ENCODE assay signal across 19 cellular contexts in genomic region chr2:33391582-33392255, GRCh38.
A peak's percentile ranks its signal among the peaks of the same experiment; 100 is the strongest.
DNase-seq lines count a peak whose midpoint lies in the region; ATAC-seq, FAIRE-seq and TF ChIP-seq lines count a peak whose summit lies in the region.
"Had no signal": no experiment of that assay in that cellular context is flagged by ENCODE, and none has a peak within 500 bp of the region (broad histone marks: within the 10 kb centered on the region; RNA-seq: fewer than 3 reads in every experiment).

No MANE protein-coding gene starts in this region.

- POLR2A ChIA-PET in GM12878 (lab: Charles Lee): no interaction called here
- POLR2A ChIA-PET in activated CD8-positive, alpha-beta T cell treated with anti-CD3 and anti-CD28 coated beads for 36 hours (lab: Charles Lee): no interaction called here

- H3K9ac ChIP-seq in GM12878 (ENCODE audit: control insufficient read depth, insufficient read depth, low read length) (no peak overlapping the region), stomach smooth muscle (ENCODE audit: low read length in 2 of 2) (no peak overlapping the region)

- H3K4me1 Mint-ChIP-seq in activated CD8-positive, alpha-beta T cell treated with anti-CD3 and anti-CD28 coated beads for 36 hours (ENCODE audit: low read depth): no peaks in the 10 kb centered on the region

- H3K4me3 Mint-ChIP-seq in activated CD8-positive, alpha-beta T cell treated with anti-CD3 and anti-CD28 coated beads for 36 hours: no peak overlapping the region
- H3K4me3 Mint-ChIP-seq: CD4-positive, alpha-beta T cell; H9 had no signal

- H3K79me2 ChIP-seq in GM12878 (ENCODE audit: control insufficient read depth, insufficient read depth, low read length): no peaks in the 10 kb centered on the region

- H3K9me3 ChIP-seq in left ventricle myocardium inferior (replicated peaks): no peaks in the 10 kb centered on the region
- H3K9me3 ChIP-seq in heart left ventricle: peaks cover 0 to 5% (median 0%) of the 10 kb centered on the region in 12 donors
- no peaks in the 10 kb centered on the region for H3K9me3 ChIP-seq in GM12878 (replicated peaks; ENCODE audit: control insufficient read depth, insufficient read depth, low read length)
- H3K9me3 ChIP-seq in gastroesophageal sphincter: no peaks in the 10 kb centered on the region
- H3K9me3 ChIP-seq in stomach smooth muscle (ENCODE audit: control insufficient read depth in 2 of 2, low read length in 2 of 2): no peaks in the 10 kb centered on the region

- no peak for ATAC-seq in heart left ventricle
- ATAC-seq in GM12878: no peak
- peak; percentile 71 for ATAC-seq in gastroesophageal sphincter
- no peak for ATAC-seq in activated CD8-positive, alpha-beta T cell treated with anti-CD3 and anti-CD28 coated beads for 36 hours
- ATAC-seq in GM21447 (IDR thresholded peaks at IDR 0.05; ENCODE audit: unreplicated experiment): no peak

- no peak for TF ChIP-seq RAD21 in GM12878 (IDR thresholded peaks at IDR 0.05; ENCODE audit: insufficient read depth, low read depth, low read length)

- H3K27me3 ChIP-seq in left ventricle myocardium inferior (ENCODE audit: low read depth) (no peaks in the 10 kb centered on the region), heart left ventricle (no peaks in the 10 kb centered on the region), GM12878 (replicated peaks in 1 of 2; ENCODE audit: control insufficient read depth in 2 of 2, insufficient read depth in 2 of 2, low read length in 1 of 2) (peaks cover 0 to 3% of the 10 kb centered on the region in 2 experiments; a peak in 3 of 4 replicates), gastroesophageal sphincter (no peaks in the 10 kb centered on the region), stomach smooth muscle (ENCODE audit: control insufficient read depth in 1 of 2, insufficient read depth in 2 of 2, low read length in 2 of 2) (no peaks in the 10 kb centered on the region)

- TF ChIP-seq EP300 in GM12878 (IDR thresholded peaks at IDR 0.05; ENCODE audit: borderline replicate concordance in 1 of 2, control insufficient read depth in 1 of 2, low read depth in 2 of 2, low read length in 2 of 2): no peak
- TF ChIP-seq EP300 in gastroesophageal sphincter (IDR thresholded peaks at IDR 0.05): no peak

- DNase-seq in left ventricle myocardium inferior (no peak), heart left ventricle (no peak), GM12878 (ENCODE audit: low read depth, low spot score) (no peak), cerebellar cortex (ENCODE audit: low spot score) (no peak)
- DNase-seq in activated CD8-positive, alpha-beta T cell treated with anti-CD3 and anti-CD28 coated beads for 36 hours: no peak
- DNase-seq: AML-193; CD4-positive, alpha-beta T cell; DND-41; GF-D8; H9; NCI-H1417 treated with DMSO at 0.1 percent for 48 hours; NCI-H2029 treated with DMSO at 0.1 percent for 48 hours; NCI-H510A treated with DMSO at 0.1 percent for 48 hours; SIG-M5 had no signal

- RAD21 ChIA-PET in GM12878 (lab: Charles Lee; ENCODE audit: unreplicated experiment): no interaction called here

- no peak for TF ChIP-seq POLR2A in heart left ventricle (IDR thresholded peaks at IDR 0.05)
- TF ChIP-seq POLR2A in GM12878 (IDR thresholded peaks at IDR 0.05; ENCODE audit: low read depth, low read length): no peak
- TF ChIP-seq POLR2A in gastroesophageal sphincter (IDR thresholded peaks at IDR 0.05): no peak

- SMC1A ChIA-PET in GM12878 (lab: Charles Lee; ENCODE audit: uncharacterized antibody, unreplicated experiment): interaction anchor here (1.0 kb wide), 1 partner anchor 87 kb away, joined by 4 read pairs; no protein-coding TSS in a partner anchor

- TF ChIP-seq CTCF in left ventricle myocardium inferior (IDR thresholded peaks at IDR 0.05; ENCODE audit: borderline replicate concordance) (no peak), heart left ventricle (IDR thresholded peaks at IDR 0.05) (no peak), GM12878 (IDR thresholded peaks at IDR 0.05 in 2 of 3, conservative IDR thresholded peaks at IDR 0.05 in 1 of 3; ENCODE audit: control insufficient read depth in 2 of 3, extremely low read depth in 1 of 3, insufficient read depth in 1 of 3, low read depth in 3 of 3, low read length in 3 of 3) (no peak), gastroesophageal sphincter (IDR thresholded peaks at IDR 0.05) (no peak)
- no peak for TF ChIP-seq CTCF in activated CD8-positive, alpha-beta T cell treated with anti-CD3 and anti-CD28 coated beads for 36 hours (IDR thresholded peaks at IDR 0.05)

- CTCF ChIA-PET in GM12878 (lab: Yijun Ruan, JAX): interaction anchor here (0.9 to 1.6 kb wide), 4 partner anchors 9 to 192 kb away, joined by 3 to 9 read pairs (median 3); no protein-coding TSS in a partner anchor
- CTCF ChIA-PET in activated CD8-positive, alpha-beta T cell treated with anti-CD3 and anti-CD28 coated beads for 36 hours (lab: Charles Lee): interaction anchor here (2.3 kb wide), 1 partner anchor 11 kb away, joined by 13 read pairs; no protein-coding TSS in a partner anchor

- H3K4me1 ChIP-seq in left ventricle myocardium inferior: no peaks in the 10 kb centered on the region
- H3K4me1 ChIP-seq in heart left ventricle: peaks cover 0 to 4% (median 0%) of the 10 kb centered on the region in 12 donors
- H3K4me1 ChIP-seq in GM12878 (ENCODE audit: control insufficient read depth, insufficient read depth, low read length): no peaks in the 10 kb centered on the region
- peaks cover 4 to 59% (median 10%) of the 10 kb centered on the region in 3 donors for H3K4me1 ChIP-seq in gastroesophageal sphincter
- peaks cover 31% of the 10 kb centered on the region for H3K4me1 ChIP-seq in stomach smooth muscle (ENCODE audit: control insufficient read depth, insufficient read depth, low read length)

- H3K36me3 ChIP-seq in left ventricle myocardium inferior (peaks cover 13% of the 10 kb centered on the region), heart left ventricle (peaks cover 0 to 39% (median 12%) of the 10 kb centered on the region in 9 donors), GM12878 (ENCODE audit: control insufficient read depth in 2 of 2, insufficient read depth in 2 of 2, low read length in 1 of 2) (no peaks in the 10 kb centered on the region), gastroesophageal sphincter (peaks cover 0 to 19% of the 10 kb centered on the region in 2 donors), stomach smooth muscle (ENCODE audit: control insufficient read depth in 2 of 2, insufficient read depth in 2 of 2, low read length in 2 of 2) (peaks cover 0 to 5% of the 10 kb centered on the region in 2 donors)

- H2AFZ ChIP-seq in GM12878 (ENCODE audit: control insufficient read depth, low read depth, low read length): no peak overlapping the region

- H3K27ac Mint-ChIP-seq in activated CD8-positive, alpha-beta T cell treated with anti-CD3 and anti-CD28 coated beads for 36 hours: no peak overlapping the region
- H3K27ac Mint-ChIP-seq: CD4-positive, alpha-beta T cell; H9 had no signal

- intact Hi-C loops in left ventricle myocardium inferior (cut with micrococcal nuclease) (no loop called here), heart left ventricle (cut with DNase I) (loop anchor here in 1 of 10 donors (10.0 kb wide), 1 partner anchor 837 kb away; no protein-coding TSS in a partner anchor), GM12878 (cut with micrococcal nuclease; ENCODE audit: unreplicated experiment) (no loop called here)
- intact Hi-C loops in activated CD8-positive, alpha-beta T cell treated with anti-CD3 and anti-CD28 coated beads for 36 hours (cut with micrococcal nuclease): no loop called here

- no peaks in the 10 kb centered on the region for H3K36me3 Mint-ChIP-seq in activated CD8-positive, alpha-beta T cell treated with anti-CD3 and anti-CD28 coated beads for 36 hours (ENCODE audit: low read depth)

- peak overlapping the region; percentile 33 for H3K27ac ChIP-seq in left ventricle myocardium inferior (replicated peaks)
- no peak overlapping the region for H3K27ac ChIP-seq in heart left ventricle
- no peak overlapping the region for H3K27ac ChIP-seq in GM12878 (ENCODE audit: control insufficient read depth, insufficient read depth)
- peak overlapping the region; percentile 52 to 72 (median 72) for H3K27ac ChIP-seq in gastroesophageal sphincter
- peak overlapping the region; percentile 74 for H3K27ac ChIP-seq in stomach smooth muscle (ENCODE audit: low read length)

- H4K20me1 ChIP-seq in GM12878 (ENCODE audit: control insufficient read depth, insufficient read depth): no peaks in the 10 kb centered on the region

- WGBS in heart left ventricle, 4 donors: 70 to 72% (median 72%) methylated on average over 4 of the region's 4 CpGs
- WGBS in GM12878 (ENCODE audit: insufficient coverage, insufficient replicate concordance, low lambda C conversion rate, missing lambda C conversion rate): 76% methylated on average over 3 of the region's 4 CpGs
- 33 to 38% methylated on average over 3 to 4 of the region's 4 CpGs for WGBS in gastroesophageal sphincter (ENCODE audit: low coverage in 1 of 2), 2 donors

- no peak overlapping the region for H3K4me2 ChIP-seq in GM12878 (ENCODE audit: control insufficient read depth, insufficient read depth)

- in situ Hi-C loops in GM12878 (cut with MboI): no loop called here

- H3K9me3 Mint-ChIP-seq in activated CD8-positive, alpha-beta T cell treated with anti-CD3 and anti-CD28 coated beads for 36 hours: no peaks in the 10 kb centered on the region
- H3K9me3 Mint-ChIP-seq: CD4-positive, alpha-beta T cell had no signal

- no TSS peak for BruUV-seq in GM12878 (replicated peaks; lab: Mats Ljungman, UMichigan)

- no peak overlapping the region for H3K4me3 ChIP-seq in left ventricle myocardium inferior
- no peak overlapping the region for H3K4me3 ChIP-seq in heart left ventricle
- H3K4me3 ChIP-seq in GM12878: no peak overlapping the region
- no peak overlapping the region for H3K4me3 ChIP-seq in gastroesophageal sphincter
- H3K4me3 ChIP-seq in stomach smooth muscle (ENCODE audit: low read length in 2 of 2): no peak overlapping the region

- H3K27me3 Mint-ChIP-seq in activated CD8-positive, alpha-beta T cell treated with anti-CD3 and anti-CD28 coated beads for 36 hours: no peaks in the 10 kb centered on the region
- H3K27me3 Mint-ChIP-seq: CD4-positive, alpha-beta T cell had no signal

- FAIRE-seq in GM12878 (lab: Jason Lieb, UNC): peak; percentile 38
- FAIRE-seq: A204.1, RCC 7860 had no signal

TF ChIP-seq in GM12878, 131 proteins besides CTCF, POLR2A, EP300 and RAD21 (continues in another document):
- TF ChIP-seq TAF1 (IDR thresholded peaks at IDR 0.05; ENCODE audit: borderline replicate concordance, low read depth, low read length) (no peak), EGR1 (IDR thresholded peaks at IDR 0.05; ENCODE audit: borderline replicate concordance in 1 of 2, low read depth in 2 of 2, low read length in 2 of 2) (no peak), MTA3 (IDR thresholded peaks at IDR 0.05; ENCODE audit: borderline replicate concordance, low read length) (no peak), CHD2 (IDR thresholded peaks at IDR 0.05; ENCODE audit: borderline replicate concordance, low read depth, low read length) (no peak), ZNF217 (IDR thresholded peaks at IDR 0.05) (no peak), CBX5 (IDR thresholded peaks at IDR 0.05; ENCODE audit: low read depth) (no peak), CREB1 (IDR thresholded peaks at IDR 0.05; ENCODE audit: low read depth) (no peak)

Comparison
In these comparisons a context has a peak if more than half of its experiments do, and no peak if none do; other contexts are left out.
1. H3K27ac ChIP-seq: peak in left ventricle myocardium inferior (single experiment), gastroesophageal sphincter (4 of 4) and stomach smooth muscle (single experiment); none in heart left ventricle (0 of 12) and GM12878 (single experiment).